In the genomic region with DNA sequence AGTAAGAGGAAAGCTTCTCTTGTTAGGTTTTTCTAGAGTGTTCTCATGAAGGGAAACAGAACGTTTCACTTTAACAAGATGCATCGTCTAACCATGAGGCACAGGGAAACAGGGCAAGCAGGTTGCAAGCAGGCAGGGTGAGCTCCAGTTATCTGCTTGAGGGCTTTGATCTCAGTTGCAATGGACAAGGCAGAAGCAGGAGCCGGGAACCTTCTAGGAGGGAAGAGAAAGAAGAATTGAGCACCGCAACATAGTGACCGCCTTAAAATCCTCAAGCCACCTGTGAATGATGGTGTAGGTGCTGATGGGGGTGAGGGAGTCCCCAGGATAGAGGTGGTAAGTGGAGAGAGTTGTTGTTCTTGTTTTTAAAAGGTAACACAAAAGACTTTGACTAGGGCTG, we compare ENCODE assay signal across 1 cellular context.
TF ChIP-seq lines count a peak whose summit lies in the region.

No MANE protein-coding gene starts in this region.

TF ChIP-seq in H1, 55 proteins besides CTCF, POLR2A, EP300 and RAD21:
- TF ChIP-seq, protein P1, sequence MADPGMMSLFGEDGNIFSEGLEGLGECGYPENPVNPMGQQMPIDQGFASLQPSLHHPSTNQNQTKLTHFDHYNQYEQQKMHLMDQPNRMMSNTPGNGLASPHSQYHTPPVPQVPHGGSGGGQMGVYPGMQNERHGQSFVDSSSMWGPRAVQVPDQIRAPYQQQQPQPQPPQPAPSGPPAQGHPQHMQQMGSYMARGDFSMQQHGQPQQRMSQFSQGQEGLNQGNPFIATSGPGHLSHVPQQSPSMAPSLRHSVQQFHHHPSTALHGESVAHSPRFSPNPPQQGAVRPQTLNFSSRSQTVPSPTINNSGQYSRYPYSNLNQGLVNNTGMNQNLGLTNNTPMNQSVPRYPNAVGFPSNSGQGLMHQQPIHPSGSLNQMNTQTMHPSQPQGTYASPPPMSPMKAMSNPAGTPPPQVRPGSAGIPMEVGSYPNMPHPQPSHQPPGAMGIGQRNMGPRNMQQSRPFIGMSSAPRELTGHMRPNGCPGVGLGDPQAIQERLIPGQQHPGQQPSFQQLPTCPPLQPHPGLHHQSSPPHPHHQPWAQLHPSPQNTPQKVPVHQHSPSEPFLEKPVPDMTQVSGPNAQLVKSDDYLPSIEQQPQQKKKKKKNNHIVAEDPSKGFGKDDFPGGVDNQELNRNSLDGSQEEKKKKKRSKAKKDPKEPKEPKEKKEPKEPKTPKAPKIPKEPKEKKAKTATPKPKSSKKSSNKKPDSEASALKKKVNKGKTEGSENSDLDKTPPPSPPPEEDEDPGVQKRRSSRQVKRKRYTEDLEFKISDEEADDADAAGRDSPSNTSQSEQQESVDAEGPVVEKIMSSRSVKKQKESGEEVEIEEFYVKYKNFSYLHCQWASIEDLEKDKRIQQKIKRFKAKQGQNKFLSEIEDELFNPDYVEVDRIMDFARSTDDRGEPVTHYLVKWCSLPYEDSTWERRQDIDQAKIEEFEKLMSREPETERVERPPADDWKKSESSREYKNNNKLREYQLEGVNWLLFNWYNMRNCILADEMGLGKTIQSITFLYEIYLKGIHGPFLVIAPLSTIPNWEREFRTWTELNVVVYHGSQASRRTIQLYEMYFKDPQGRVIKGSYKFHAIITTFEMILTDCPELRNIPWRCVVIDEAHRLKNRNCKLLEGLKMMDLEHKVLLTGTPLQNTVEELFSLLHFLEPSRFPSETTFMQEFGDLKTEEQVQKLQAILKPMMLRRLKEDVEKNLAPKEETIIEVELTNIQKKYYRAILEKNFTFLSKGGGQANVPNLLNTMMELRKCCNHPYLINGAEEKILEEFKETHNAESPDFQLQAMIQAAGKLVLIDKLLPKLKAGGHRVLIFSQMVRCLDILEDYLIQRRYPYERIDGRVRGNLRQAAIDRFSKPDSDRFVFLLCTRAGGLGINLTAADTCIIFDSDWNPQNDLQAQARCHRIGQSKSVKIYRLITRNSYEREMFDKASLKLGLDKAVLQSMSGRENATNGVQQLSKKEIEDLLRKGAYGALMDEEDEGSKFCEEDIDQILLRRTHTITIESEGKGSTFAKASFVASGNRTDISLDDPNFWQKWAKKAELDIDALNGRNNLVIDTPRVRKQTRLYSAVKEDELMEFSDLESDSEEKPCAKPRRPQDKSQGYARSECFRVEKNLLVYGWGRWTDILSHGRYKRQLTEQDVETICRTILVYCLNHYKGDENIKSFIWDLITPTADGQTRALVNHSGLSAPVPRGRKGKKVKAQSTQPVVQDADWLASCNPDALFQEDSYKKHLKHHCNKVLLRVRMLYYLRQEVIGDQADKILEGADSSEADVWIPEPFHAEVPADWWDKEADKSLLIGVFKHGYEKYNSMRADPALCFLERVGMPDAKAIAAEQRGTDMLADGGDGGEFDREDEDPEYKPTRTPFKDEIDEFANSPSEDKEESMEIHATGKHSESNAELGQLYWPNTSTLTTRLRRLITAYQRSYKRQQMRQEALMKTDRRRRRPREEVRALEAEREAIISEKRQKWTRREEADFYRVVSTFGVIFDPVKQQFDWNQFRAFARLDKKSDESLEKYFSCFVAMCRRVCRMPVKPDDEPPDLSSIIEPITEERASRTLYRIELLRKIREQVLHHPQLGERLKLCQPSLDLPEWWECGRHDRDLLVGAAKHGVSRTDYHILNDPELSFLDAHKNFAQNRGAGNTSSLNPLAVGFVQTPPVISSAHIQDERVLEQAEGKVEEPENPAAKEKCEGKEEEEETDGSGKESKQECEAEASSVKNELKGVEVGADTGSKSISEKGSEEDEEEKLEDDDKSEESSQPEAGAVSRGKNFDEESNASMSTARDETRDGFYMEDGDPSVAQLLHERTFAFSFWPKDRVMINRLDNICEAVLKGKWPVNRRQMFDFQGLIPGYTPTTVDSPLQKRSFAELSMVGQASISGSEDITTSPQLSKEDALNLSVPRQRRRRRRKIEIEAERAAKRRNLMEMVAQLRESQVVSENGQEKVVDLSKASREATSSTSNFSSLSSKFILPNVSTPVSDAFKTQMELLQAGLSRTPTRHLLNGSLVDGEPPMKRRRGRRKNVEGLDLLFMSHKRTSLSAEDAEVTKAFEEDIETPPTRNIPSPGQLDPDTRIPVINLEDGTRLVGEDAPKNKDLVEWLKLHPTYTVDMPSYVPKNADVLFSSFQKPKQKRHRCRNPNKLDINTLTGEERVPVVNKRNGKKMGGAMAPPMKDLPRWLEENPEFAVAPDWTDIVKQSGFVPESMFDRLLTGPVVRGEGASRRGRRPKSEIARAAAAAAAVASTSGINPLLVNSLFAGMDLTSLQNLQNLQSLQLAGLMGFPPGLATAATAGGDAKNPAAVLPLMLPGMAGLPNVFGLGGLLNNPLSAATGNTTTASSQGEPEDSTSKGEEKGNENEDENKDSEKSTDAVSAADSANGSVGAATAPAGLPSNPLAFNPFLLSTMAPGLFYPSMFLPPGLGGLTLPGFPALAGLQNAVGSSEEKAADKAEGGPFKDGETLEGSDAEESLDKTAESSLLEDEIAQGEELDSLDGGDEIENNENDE (IDR thresholded peaks at IDR 0.05; ENCODE audit: insufficient replicate concordance, low read length): no peak
- no peak for TF ChIP-seq POLR2AphosphoS5 (IDR thresholded peaks at IDR 0.05; ENCODE audit: low read depth, low read length)
